33 cellular contexts compared by ENCODE assay signal in the genomic region with DNA sequence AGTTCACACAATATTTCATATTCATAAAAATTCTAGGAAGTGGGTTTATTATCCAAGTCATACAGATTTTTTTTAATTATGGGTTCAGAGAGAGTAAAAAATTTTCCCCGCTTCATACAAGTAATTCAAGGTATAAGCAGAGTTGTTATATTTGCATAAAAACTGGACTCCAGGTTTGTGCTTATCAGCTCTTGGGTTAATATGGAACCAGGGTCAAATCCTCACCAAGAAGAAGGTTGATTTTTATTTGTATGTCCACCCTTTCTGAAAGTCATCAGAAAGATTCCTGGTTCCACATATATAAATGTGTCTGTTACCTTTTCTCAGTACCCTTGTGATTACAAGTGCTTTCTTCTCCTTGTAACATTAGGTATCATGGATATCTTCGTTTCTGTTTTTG.
"Had no signal": no experiment of that assay in that cellular context is flagged by ENCODE, and none has a peak within 500 bp of the region (broad histone marks: within the 10 kb centered on the region; RNA-seq: fewer than 3 reads in every experiment).

No MANE protein-coding gene starts in this region.

- H3K27me3 ChIP-seq: MG63 had no signal

- H3K36me3 ChIP-seq: MG63 had no signal

- H3K9me3 ChIP-seq: MG63 had no signal

- H3K4me3 ChIP-seq: MG63 had no signal

- DNase-seq: Karpas-422, Kasumi-1, MG63, MM.1S, MV-4-11, NCI-H1048, NCI-H1092, NCI-H1092 treated with DMSO at 0.1 percent for 48 hours, NCI-H1105, NCI-H1105 treated with DMSO at 0.1 percent for 48 hours, NCI-H1417 treated with DMSO at 0.1 percent for 48 hours, NCI-H1436, NCI-H1436 treated with DMSO at 0.1 percent for 48 hours, NCI-H146, NCI-H1694, NCI-H1694 treated with DMSO at 0.1 percent for 48 hours, NCI-H187, NCI-H187 treated with DMSO at 0.1 percent for 48 hours, NCI-H1930, NCI-H2029, NCI-H2029 treated with DMSO at 0.1 percent for 48 hours, NCI-H2081, NCI-H2081 treated with DMSO at 0.1 percent for 48 hours, NCI-H2107, NCI-H2171, NCI-H2171 treated with DMSO at 0.1 percent for 48 hours, NCI-H2227 treated with DMSO at 0.1 percent for 48 hours, NCI-H226, NCI-H345, NCI-H446, NCI-H446 treated with DMSO at 0.1 percent for 48 hours, NCI-H510A, NCI-H510A treated with DMSO at 0.1 percent for 48 hours had no signal
